Comparison of ENCODE assay signal across 24 cellular contexts in the genomic region with DNA sequence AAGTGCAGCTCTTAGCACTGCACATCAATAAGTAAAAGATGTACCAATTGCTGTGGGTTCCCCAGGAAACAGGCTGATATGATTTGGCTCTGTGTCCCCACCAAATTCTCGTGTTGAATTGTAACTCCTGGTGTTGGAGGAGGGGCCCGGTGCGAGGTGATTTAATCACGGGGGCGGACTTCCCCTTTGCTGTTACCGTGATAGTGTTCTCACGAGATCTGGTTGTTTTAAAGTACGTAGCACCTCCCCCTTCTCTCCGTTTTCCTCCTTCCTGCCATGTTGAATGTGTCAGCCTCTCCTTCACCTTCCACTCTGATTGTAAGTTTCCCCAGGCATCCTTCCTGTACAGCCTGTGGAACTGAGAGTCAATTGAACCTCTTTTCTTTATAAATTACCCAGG.
DNase-seq lines count a peak whose midpoint lies in the region; ATAC-seq, FAIRE-seq and TF ChIP-seq lines count a peak whose summit lies in the region.
"Had no signal": no experiment of that assay in that cellular context is flagged by ENCODE, and none has a peak within 500 bp of the region (broad histone marks: within the 10 kb centered on the region; RNA-seq: fewer than 3 reads in every experiment).

No MANE protein-coding gene starts in this region.

- no peak overlapping the region for H4K91ac ChIP-seq in H1 (replicated peaks; ENCODE audit: insufficient read length, low read length)

- H3K27me3 Mint-ChIP-seq in natural killer cell treated with Interleukin-12 subunit alpha and Interleukin-12 subunit beta and Interleukin-15 and Interleukin-18, amount 100 ng/mL, for 72 hours, result peaks cover 0 to 7% of the 10 kb centered on the region in 2 donors
- H3K27me3 Mint-ChIP-seq: B cell had no signal

- H3K18ac ChIP-seq in H1 (ENCODE audit: extremely low read depth, low read length), result no peak overlapping the region

- no peak for TF ChIP-seq POLR2A in H1 (IDR thresholded peaks at IDR 0.05; ENCODE audit: control extremely low read depth in 1 of 2, low read depth in 2 of 2, low read length in 2 of 2)

- H2BK120ac ChIP-seq in H1 (replicated peaks; ENCODE audit: low read depth, low read length), result no peak overlapping the region

- H4K5ac ChIP-seq in H1 (ENCODE audit: insufficient read length, low read depth, low read length), result no peak overlapping the region

- CTCF ChIA-PET in H1 (lab: Charles Lee; ENCODE audit: partially characterized antibody), result interaction anchor here (0.6 to 1.1 kb wide), 3 partner anchors 37 to 176 kb away, joined by 3 read pairs; no protein-coding TSS in a partner anchor

- 0 out of 4 replicates have a peak, but pooled peaks cover 0 to 3% of the 10 kb centered on the region in 2 experiments for H3K9me3 ChIP-seq in H1 (ENCODE audit: insufficient read depth in 2 of 2, low read depth in 1 of 2, low read length in 1 of 2)

- H3K27ac ChIP-seq in H1 (ENCODE audit: low read depth, low read length), result no peak overlapping the region
- H3K27ac ChIP-seq: GM23248, KMS-11, SK-N-MC had no signal

- no peak overlapping the region for H3K56ac ChIP-seq in H1 (replicated peaks; ENCODE audit: insufficient read length, low read depth, low read length)

- H2AFZ ChIP-seq in H1 (ENCODE audit: low read length), result peak overlapping the region; percentile 13; the same call in 1 of the 2 replicates
- H2AFZ ChIP-seq: GM23248 had no signal

- H3K79me2 ChIP-seq in H1 (ENCODE audit: control insufficient read depth in 1 of 2, insufficient read depth in 2 of 2, low read length in 2 of 2), result no peaks in the 10 kb centered on the region

- no peak overlapping the region for H3K4me3 Mint-ChIP-seq in natural killer cell treated with Interleukin-12 subunit alpha and Interleukin-12 subunit beta and Interleukin-15 and Interleukin-18, amount 100 ng/mL, for 72 hours
- H3K4me3 Mint-ChIP-seq: B cell had no signal

- H3K9me3 Mint-ChIP-seq in natural killer cell treated with Interleukin-12 subunit alpha and Interleukin-12 subunit beta and Interleukin-15 and Interleukin-18, amount 100 ng/mL, for 72 hours, result no peaks in the 10 kb centered on the region

- no peak overlapping the region for H3K14ac ChIP-seq in H1 (ENCODE audit: insufficient read length)

- no peaks in the 10 kb centered on the region for H4K20me1 ChIP-seq in H1 (replicated peaks in 1 of 2; ENCODE audit: control insufficient read depth in 1 of 2, insufficient read depth in 2 of 2, low read length in 2 of 2)

- TF ChIP-seq CTCF in GM12865 (IDR thresholded peaks at IDR 0.05; ENCODE audit: insufficient read depth, low read depth, low read length, missing control alignments) (no peak), H1 (IDR thresholded peaks at IDR 0.05; ENCODE audit: control extremely low read depth in 1 of 3, insufficient read depth in 1 of 3, low read depth in 1 of 3, low read length in 3 of 3) (no peak)

- H3K79me1 ChIP-seq in H1 (ENCODE audit: low read depth, low read length), result no peaks in the 10 kb centered on the region

- no peaks in the 10 kb centered on the region for H3K36me3 ChIP-seq in H1 (ENCODE audit: control insufficient read depth in 2 of 4, insufficient read depth in 4 of 4, low read length in 3 of 4)

- H2AK5ac ChIP-seq in H1 (ENCODE audit: low read depth, low read length), result no peak overlapping the region

- H2BK20ac ChIP-seq in H1 (ENCODE audit: low read length), result no peak overlapping the region

- H2BK15ac ChIP-seq in H1 (ENCODE audit: low read length), result no peak overlapping the region

- no peak overlapping the region for H3K23ac ChIP-seq in H1 (ENCODE audit: insufficient read length)

- no peak for ATAC-seq in natural killer cell treated with Interleukin-12 subunit alpha and Interleukin-12 subunit beta and Interleukin-15 and Interleukin-18, amount 100 ng/mL, for 72 hours
- ATAC-seq: HCT116, PC-3 had no signal

- H4K8ac ChIP-seq in H1 (ENCODE audit: extremely low read depth, insufficient read depth, low read length), result no peak overlapping the region

- H3K27ac Mint-ChIP-seq in natural killer cell treated with Interleukin-12 subunit alpha and Interleukin-12 subunit beta and Interleukin-15 and Interleukin-18, amount 100 ng/mL, for 72 hours, result no peak overlapping the region
- H3K27ac Mint-ChIP-seq: B cell had no signal

- POLR2A ChIA-PET in H1 (lab: Charles Lee; ENCODE audit: partially characterized antibody), result no interaction called here

- no peak overlapping the region for H2BK5ac ChIP-seq in H1 (ENCODE audit: low read depth, low read length)

- no peaks in the 10 kb centered on the region for H3K4me1 Mint-ChIP-seq in natural killer cell treated with Interleukin-12 subunit alpha and Interleukin-12 subunit beta and Interleukin-15 and Interleukin-18, amount 100 ng/mL, for 72 hours (ENCODE audit: low read depth in 2 of 2)
- H3K4me1 Mint-ChIP-seq: B cell had no signal

- peak; percentile 11 for DNase-seq in GM12865 (ENCODE audit: low read depth)
- DNase-seq in Jurkat, Clone E6-1 (ENCODE audit: low read depth, low spot score), result peak; percentile 17
- peak; percentile 10 for DNase-seq in SK-N-DZ (ENCODE audit: low spot score)
- DNase-seq in H1 (ENCODE audit: low read depth in 1 of 2, low spot score in 2 of 2), result no peak
- no peak for DNase-seq in NCI-H1930 (lab: John Stamatoyannopoulos, UW)
- DNase-seq in natural killer cell treated with Interleukin-12 subunit alpha and Interleukin-12 subunit beta and Interleukin-15 and Interleukin-18, amount 100 ng/mL, for 72 hours (ENCODE audit: low spot score), result no peak
- no peak for DNase-seq in iPS-NIHi7 (ENCODE audit: extremely low spot score)
- no peak for DNase-seq in ACHN
- DNase-seq: DMS53, GDM1, GM23248, MV-4-11, NCI-H1417, NCI-H187 treated with DMSO at 0.1 percent for 48 hours, NCI-H82, PC-3, SHP77, SW 1271 had no signal

- H3K4me3 ChIP-seq in GM12865 (ENCODE audit: low read depth, low read length), result no peak overlapping the region
- H3K4me3 ChIP-seq in Jurkat, Clone E6-1 (ENCODE audit: low read length), result no peak overlapping the region
- H3K4me3 ChIP-seq in H1 (ENCODE audit: extremely low read depth in 1 of 4, insufficient read depth in 2 of 4, low read depth in 3 of 4, low read length in 4 of 4), result no peak overlapping the region
- H3K4me3 ChIP-seq: GM23248, SK-N-MC had no signal

- H3K4me2 ChIP-seq in H1 (ENCODE audit: insufficient read depth in 1 of 2, low read depth in 2 of 2, low read length in 2 of 2), result no peak overlapping the region
- H3K4me2 ChIP-seq: KMS-11 had no signal

- TF ChIP-seq EP300 in H1 (IDR thresholded peaks at IDR 0.05; ENCODE audit: borderline replicate concordance in 1 of 2, low read depth in 2 of 2, low read length in 2 of 2), result no peak

- in situ Hi-C loops in ACHN (cut with HindIII; ENCODE audit: low pct_ligation_motif_present, low pct_unique_long_range_greater_than_20kb, low sequenced_read_pairs), result no loop called here

- H3K27me3 ChIP-seq in H1 (replicated peaks in 1 of 4; ENCODE audit: control insufficient read depth in 3 of 4, extremely low read depth in 1 of 4, insufficient read depth in 3 of 4, low read length in 3 of 4), result no peaks in the 10 kb centered on the region

- H3K9ac ChIP-seq in H1 (replicated peaks in 1 of 4; ENCODE audit: extremely low read depth in 1 of 4, low read depth in 3 of 4, low read length in 3 of 4), result no peak overlapping the region
- H3K9ac ChIP-seq: GM23248, KMS-11 had no signal

- no peak overlapping the region for H3K4ac ChIP-seq in H1 (replicated peaks; ENCODE audit: insufficient read length, low read depth, low read length)

- no peak for FAIRE-seq in H1 (lab: Jason Lieb, UNC)
- FAIRE-seq: A204.1, D721Med had no signal

- 87% methylated on average over 9 of the region's 9 CpGs; no CpG with 5 or more reads in 1 of the 2 experiments for WGBS in H1 (ENCODE audit: extremely low coverage in 1 of 2, insufficient coverage in 1 of 2, insufficient read length in 1 of 2, insufficient replicate concordance in 2 of 2, low coverage in 1 of 2, low lambda C conversion rate in 2 of 2, missing lambda C conversion rate in 1 of 2), 2 experiments

- H3K36me3 Mint-ChIP-seq in natural killer cell treated with Interleukin-12 subunit alpha and Interleukin-12 subunit beta and Interleukin-15 and Interleukin-18, amount 100 ng/mL, for 72 hours, result no peaks in the 10 kb centered on the region

- no peaks in the 10 kb centered on the region for H3K23me2 ChIP-seq in H1 (ENCODE audit: low read depth, low read length)

- H2BK12ac ChIP-seq in H1 (ENCODE audit: low read depth, low read length), result no peak overlapping the region

- TF ChIP-seq RAD21 in H1 (IDR thresholded peaks at IDR 0.05 in 1 of 2, conservative IDR thresholded peaks at IDR 0.05 in 1 of 2; ENCODE audit: low read depth in 2 of 2, low read length in 2 of 2), result no peak

- H3K4me1 ChIP-seq in H1 (replicated peaks in 1 of 4; ENCODE audit: control insufficient read depth in 3 of 4, insufficient read depth in 4 of 4, low read length in 3 of 4), result no peaks in the 10 kb centered on the region

TF ChIP-seq in H1, 55 proteins besides CTCF, POLR2A, EP300 and RAD21 (continues in another document):
- TF ChIP-seq SP1 (IDR thresholded peaks at IDR 0.05; ENCODE audit: low read depth, low read length) (no peak), RBBP5 (IDR thresholded peaks at IDR 0.05; ENCODE audit: borderline replicate concordance, low read depth, low read length) (no peak), ASH2L (IDR thresholded peaks at IDR 0.05; ENCODE audit: low read length) (no peak), SP2 (IDR thresholded peaks at IDR 0.05; ENCODE audit: low read length) (no peak), HDAC6 (IDR thresholded peaks at IDR 0.05; ENCODE audit: low read depth, low read length) (no peak), SIRT6 (IDR thresholded peaks at IDR 0.05; ENCODE audit: low read length) (no peak), KDM5A (IDR thresholded peaks at IDR 0.05; ENCODE audit: low read length) (no peak)
- TF ChIP-seq, protein P1, sequence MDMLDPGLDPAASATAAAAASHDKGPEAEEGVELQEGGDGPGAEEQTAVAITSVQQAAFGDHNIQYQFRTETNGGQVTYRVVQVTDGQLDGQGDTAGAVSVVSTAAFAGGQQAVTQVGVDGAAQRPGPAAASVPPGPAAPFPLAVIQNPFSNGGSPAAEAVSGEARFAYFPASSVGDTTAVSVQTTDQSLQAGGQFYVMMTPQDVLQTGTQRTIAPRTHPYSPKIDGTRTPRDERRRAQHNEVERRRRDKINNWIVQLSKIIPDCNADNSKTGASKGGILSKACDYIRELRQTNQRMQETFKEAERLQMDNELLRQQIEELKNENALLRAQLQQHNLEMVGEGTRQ (IDR thresholded peaks at IDR 0.05; ENCODE audit: low read length), result no peak
- TF ChIP-seq, protein P2, sequence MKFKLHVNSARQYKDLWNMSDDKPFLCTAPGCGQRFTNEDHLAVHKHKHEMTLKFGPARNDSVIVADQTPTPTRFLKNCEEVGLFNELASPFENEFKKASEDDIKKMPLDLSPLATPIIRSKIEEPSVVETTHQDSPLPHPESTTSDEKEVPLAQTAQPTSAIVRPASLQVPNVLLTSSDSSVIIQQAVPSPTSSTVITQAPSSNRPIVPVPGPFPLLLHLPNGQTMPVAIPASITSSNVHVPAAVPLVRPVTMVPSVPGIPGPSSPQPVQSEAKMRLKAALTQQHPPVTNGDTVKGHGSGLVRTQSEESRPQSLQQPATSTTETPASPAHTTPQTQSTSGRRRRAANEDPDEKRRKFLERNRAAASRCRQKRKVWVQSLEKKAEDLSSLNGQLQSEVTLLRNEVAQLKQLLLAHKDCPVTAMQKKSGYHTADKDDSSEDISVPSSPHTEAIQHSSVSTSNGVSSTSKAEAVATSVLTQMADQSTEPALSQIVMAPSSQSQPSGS (IDR thresholded peaks at IDR 0.05; ENCODE audit: low read length), result no peak

Comparison
In these comparisons a context has a peak if more than half of its experiments do, and no peak if none do; other contexts are left out.
1. DNase-seq: peak in GM12865 (single experiment), Jurkat, Clone E6-1 (single experiment) and SK-N-DZ (single experiment); none in H1 (0 of 2), NCI-H1930 (0 of 2), natural killer cell treated with Interleukin-12 subunit alpha and Interleukin-12 subunit beta and Interleukin-15 and Interleukin-18, amount 100 ng/mL, for 72 hours (single experiment), iPS-NIHi7 (single experiment) and ACHN (single experiment).